ENCODE assay signal across 22 cellular contexts in genomic region chr9:91939953-91940352, GRCh38. TPM values are rescaled to one million over a fixed set of nuclear protein-coding genes. Genes with fewer than 3 reads are reported as not detected.
DNase-seq lines count a peak whose midpoint lies in the region; ATAC-seq, FAIRE-seq and TF ChIP-seq lines count a peak whose summit lies in the region.
"Had no signal": no experiment of that assay in that cellular context is flagged by ENCODE, and none has a peak within 500 bp of the region (broad histone marks: within the 10 kb centered on the region; RNA-seq: fewer than 3 reads in every experiment).

No MANE protein-coding gene starts in this region.

- H3K4me2 ChIP-seq in K562 (ENCODE audit: insufficient read depth, low read length) (peak overlapping the region; percentile 1; the same call in 1 of the 2 replicates), neuronal stem cell (ENCODE audit: insufficient read depth, low read length, poor library complexity, severe bottlenecking) (no peak overlapping the region)
- H3K4me2 ChIP-seq: BLaER1 had no signal

- no peak for TF ChIP-seq RAD21 in K562 (CRISPR knock-in tag; conservative IDR thresholded peaks at IDR 0.05 in 1 of 2, IDR thresholded peaks at IDR 0.05 in 1 of 2)

- H3K27me3 Mint-ChIP-seq in activated CD4-positive, alpha-beta T cell treated with anti-CD3 and anti-CD28 coated beads for 36 hours: peaks cover 24% of the 10 kb centered on the region

- peak overlapping the region; percentile 60 for H3K18ac ChIP-seq in neuronal stem cell (ENCODE audit: low read length)

- in situ Hi-C loops in K562 (cut with MboI): no loop called here

- H3K9me3 ChIP-seq in K562 (replicated peaks; ENCODE audit: control insufficient read depth, insufficient read depth, low read depth, low read length) (no peaks in the 10 kb centered on the region; the same call in 1 of the 2 replicates), neuronal stem cell (replicated peaks in 1 of 2; ENCODE audit: control insufficient read depth in 2 of 2, insufficient read depth in 1 of 2, low read depth in 1 of 2, low read length in 2 of 2) (peaks cover 4 to 10% of the 10 kb centered on the region in 2 donors)
- H3K9me3 ChIP-seq: BLaER1 had no signal

- no peak overlapping the region for H2BK15ac ChIP-seq in neuronal stem cell (ENCODE audit: low read length)

- H3K14ac ChIP-seq in neuronal stem cell (ENCODE audit: low read length): no peak overlapping the region

- FAIRE-seq in K562 (lab: Jason Lieb, UNC): no peak

- no peak overlapping the region for H3K4ac ChIP-seq in neuronal stem cell (ENCODE audit: low read length)

- no peak for ATAC-seq in K562
- ATAC-seq in activated CD4-positive, alpha-beta T cell treated with anti-CD3 and anti-CD28 coated beads for 36 hours: no peak
- ATAC-seq in GM19467 (IDR thresholded peaks at IDR 0.05; ENCODE audit: unreplicated experiment): no peak
- ATAC-seq: HCT116, Panc1 had no signal

- H3K4me3 ChIP-seq in K562 (no peak overlapping the region), neuronal stem cell (ENCODE audit: low read length in 2 of 2) (no peak overlapping the region)
- H3K4me3 ChIP-seq: BLaER1 had no signal

- no peak overlapping the region for H4K91ac ChIP-seq in neuronal stem cell (ENCODE audit: low read depth, low read length, poor library complexity)

- TF ChIP-seq CTCF in K562 (IDR thresholded peaks at IDR 0.05 in 2 of 3, conservative IDR thresholded peaks at IDR 0.05 in 1 of 3; ENCODE audit: insufficient read depth in 2 of 3, low read depth in 1 of 3, low read length in 3 of 3): no peak

- H3K27me3 ChIP-seq in K562 (ENCODE audit: control insufficient read depth in 2 of 2, insufficient read depth in 2 of 2, low read length in 2 of 2) (no peaks in the 10 kb centered on the region), neuronal stem cell (ENCODE audit: control insufficient read depth in 3 of 3, insufficient read depth in 3 of 3, low read depth in 1 of 3, low read length in 3 of 3) (no peaks in the 10 kb centered on the region)
- H3K27me3 ChIP-seq: BLaER1 had no signal

- H4K8ac ChIP-seq in neuronal stem cell (ENCODE audit: low read depth, low read length): no peak overlapping the region

- H3K79me1 ChIP-seq in neuronal stem cell (ENCODE audit: low read depth, low read length): peaks cover 10% of the 10 kb centered on the region

- no peaks in the 10 kb centered on the region for H3K9me3 Mint-ChIP-seq in activated CD4-positive, alpha-beta T cell treated with anti-CD3 and anti-CD28 coated beads for 36 hours (ENCODE audit: low read depth)
- H3K9me3 Mint-ChIP-seq: CD4-positive, alpha-beta T cell had no signal

- intact Hi-C loops in K562 (cut with micrococcal nuclease): no loop called here
- intact Hi-C loops in activated CD4-positive, alpha-beta T cell treated with anti-CD3 and anti-CD28 coated beads for 36 hours (cut with DNase I, micrococcal nuclease): no loop called here

- POLR2A ChIA-PET in K562 (lab: Yijun Ruan, JAX): no interaction called here
- POLR2A ChIA-PET in activated CD4-positive, alpha-beta T cell treated with anti-CD3 and anti-CD28 coated beads for 36 hours (lab: Charles Lee): no interaction called here

- no peak overlapping the region for H2BK12ac ChIP-seq in neuronal stem cell (ENCODE audit: low read length)

- CTCF ChIA-PET in K562 (lab: Yijun Ruan, JAX; ENCODE audit: low intra/inter-chr PET ratio): no interaction called here
- CTCF ChIA-PET in activated CD4-positive, alpha-beta T cell treated with anti-CD3 and anti-CD28 coated beads for 36 hours (lab: Charles Lee): no interaction called here

- H3K36me3 ChIP-seq in K562 (ENCODE audit: control insufficient read depth, insufficient read depth, low read length) (no peaks in the 10 kb centered on the region; the same call in 2 of the 3 replicates), neuronal stem cell (replicated peaks in 1 of 2; ENCODE audit: control insufficient read depth in 2 of 2, insufficient read depth in 2 of 2, low read length in 2 of 2) (peaks cover 0 to 7% of the 10 kb centered on the region in 2 donors)
- H3K36me3 ChIP-seq: BLaER1 had no signal

- H3K4me1 Mint-ChIP-seq in activated CD4-positive, alpha-beta T cell treated with anti-CD3 and anti-CD28 coated beads for 36 hours: no peaks in the 10 kb centered on the region

- peak overlapping the region; percentile 40 for H2AK5ac ChIP-seq in neuronal stem cell (ENCODE audit: low read depth, low read length)

- H3K4me3 Mint-ChIP-seq in activated CD4-positive, alpha-beta T cell treated with anti-CD3 and anti-CD28 coated beads for 36 hours: no peak overlapping the region
- H3K4me3 Mint-ChIP-seq: CD4-positive, alpha-beta T cell had no signal

- H4K20me1 ChIP-seq in K562 (replicated peaks; ENCODE audit: control insufficient read depth, insufficient read depth, low read length): no peaks in the 10 kb centered on the region
- H4K20me1 ChIP-seq: BLaER1 had no signal

- no TSS peak for BruUV-seq in K562 (replicated peaks; lab: Mats Ljungman, UMichigan)

- no peaks in the 10 kb centered on the region for H3K9me1 ChIP-seq in K562 (ENCODE audit: control insufficient read depth, insufficient read depth, low read length)

- H3K79me2 ChIP-seq in K562 (ENCODE audit: control insufficient read depth, insufficient read depth, low read length): peaks cover 94% of the 10 kb centered on the region

- TF ChIP-seq EP300 in K562 (IDR thresholded peaks at IDR 0.05; ENCODE audit: low read length): no peak

- H3K9ac ChIP-seq in K562 (ENCODE audit: insufficient read depth in 1 of 2, low read depth in 2 of 2, low read length in 2 of 2) (peak overlapping the region in 1 of 2 experiments; percentile 26; a peak in 1 of 4 replicates), neuronal stem cell (ENCODE audit: low read depth, low read length, poor library complexity) (no peak overlapping the region)
- H3K9ac ChIP-seq: BLaER1 had no signal

- no peak overlapping the region for H3K27ac ChIP-seq in K562 (ENCODE audit: extremely low read depth, low read depth, low read length)
- no peak overlapping the region for H3K27ac ChIP-seq in neuronal stem cell (replicated peaks; ENCODE audit: low read length)
- H3K27ac ChIP-seq: BLaER1 had no signal

- H3K36me3 Mint-ChIP-seq in activated CD4-positive, alpha-beta T cell treated with anti-CD3 and anti-CD28 coated beads for 36 hours (ENCODE audit: low read depth): no peaks in the 10 kb centered on the region

- H2AFZ ChIP-seq in K562 (ENCODE audit: low read depth, low read length) (no peak overlapping the region), neuronal stem cell (ENCODE audit: low read length) (no peak overlapping the region)

- DNase-seq in K562 (ENCODE audit: extremely low read depth in 1 of 4, low spot score in 3 of 4) (peak in 1 of 4 experiments; percentile 37), iPS-NIHi7 (ENCODE audit: extremely low spot score) (peak; percentile 47), neuronal stem cell (ENCODE audit: low spot score) (no peak), glomerular visceral epithelial cell (ENCODE audit: extremely low spot score) (no peak), dedifferentiated amniotic fluid mesenchymal stem cell (ENCODE audit: extremely low spot score) (no peak)
- DNase-seq in activated CD4-positive, alpha-beta T cell treated with anti-CD3 and anti-CD28 coated beads for 36 hours: no peak
- DNase-seq: CD4-positive, alpha-beta T cell; COR-L47; DMS79; IMR-90; MV-4-11; NCI-H1694; NCI-H2081; NCI-H2171; NCI-H345; NCI-H524 treated with DMSO at 0.1 percent for 48 hours; NCI-H82; SIG-M5 had no signal

- H2BK5ac ChIP-seq in neuronal stem cell (ENCODE audit: low read length): no peak overlapping the region

- H3K4me1 ChIP-seq in K562 (replicated peaks in 1 of 2; ENCODE audit: control insufficient read depth in 2 of 2, insufficient read depth in 2 of 2, low read length in 2 of 2): peaks cover 20 to 24% of the 10 kb centered on the region in 2 experiments; a peak in 4 of 5 replicates
- H3K4me1 ChIP-seq in neuronal stem cell (ENCODE audit: control insufficient read depth in 2 of 2, insufficient read depth in 1 of 2, low read depth in 1 of 2, low read length in 2 of 2): peaks cover 0 to 17% of the 10 kb centered on the region in 2 donors
- H3K4me1 ChIP-seq: BLaER1 had no signal

- no peak overlapping the region for H3K23ac ChIP-seq in neuronal stem cell (ENCODE audit: low read depth, low read length, poor library complexity)

- TF ChIP-seq POLR2A in K562 (conservative IDR thresholded peaks at IDR 0.05): no peak

- H2BK120ac ChIP-seq in neuronal stem cell (ENCODE audit: low read depth, low read length): no peak overlapping the region

- 54% methylated on average over 7 of the region's 7 CpGs for WGBS in K562 (ENCODE audit: insufficient coverage, low coverage, missing lambda C conversion rate)
- no CpG with 5 or more reads among the region's 7 CpGs for WGBS in neuronal stem cell (ENCODE audit: extremely low coverage in 2 of 2, insufficient read length in 2 of 2, insufficient replicate concordance in 1 of 2), 2 donors

- H3K27ac Mint-ChIP-seq in activated CD4-positive, alpha-beta T cell treated with anti-CD3 and anti-CD28 coated beads for 36 hours: no peak overlapping the region
- H3K27ac Mint-ChIP-seq: CD4-positive, alpha-beta T cell had no signal

TF ChIP-seq in K562, 482 proteins besides CTCF, POLR2A, EP300 and RAD21:
- TF ChIP-seq CBFA2T3 (IDR thresholded peaks at IDR 0.05): peak; percentile 37; the same call in 1 of the 2 replicates
- TF ChIP-seq CBFA2T2 (conservative IDR thresholded peaks at IDR 0.05): 0 out of 2 replicates have a peak, but pooled peaks have one; percentile 12
- TF ChIP-seq ZNF436 (CRISPR knock-in tag; IDR thresholded peaks at IDR 0.05): no peak

RNA-seq across cellular contexts. Expression of gene ROR2, which starts 10.1 kb away (rescaled TPM):
- 55.8 and 56.6 TPM in 2 replicates for total RNA-seq in K562 (2011; cell fraction: chromatin; rRNA removed; ENCODE audit: low replicate concordance)
- total RNA-seq in K562 (2011; cell fraction: nucleolus; rRNA removed): 56.9 and 60.5 TPM in 2 replicates
- total RNA-seq in K562 (2011; cell fraction: nucleoplasm; rRNA removed): 36.5 and 49.8 TPM in 2 replicates
- total RNA-seq in K562 (2014; rRNA removed) (15.3 and 18.2 TPM in 2 replicates), K562 (2014; rRNA removed; fragmentation: Illumina TruSeq; extraction: Trizol) (11.4 and 17.3 TPM in 2 replicates), K562 (2015; rRNA removed; fragmentation: Illumina TruSeq; extraction: Trizol) (15.4 and 17.9 TPM in 2 replicates), K562 (2021) (33.6 and 33.8 TPM in 2 replicates)
- polyA plus RNA-seq in K562 (2011; rRNA removed) (7.7 and 8.1 TPM in 2 replicates), K562 (2014; fragmentation: Illumina TruSeq; extraction: Trizol) (14.2 and 18.3 TPM in 2 replicates), K562 (2014; fragmentation: Nextera tagmentation; extraction: Ambion mirVana) (1 to 10 TPM; 5.6 to 6.0 TPM), K562 (2014; rRNA removed) (12.5 and 17.2 TPM in 2 replicates)
- 7.9 and 16.6 TPM in 2 replicates for polyA plus RNA-seq in K562 (2011; cell fraction: cytosol; rRNA removed)
- polyA plus RNA-seq in K562 (2011; cell fraction: nucleus; rRNA removed): 11.8 and 20.5 TPM in 2 replicates
- 16.8 and 25.3 TPM in 2 replicates for polyA plus RNA-seq in K562 (2012)
- polyA minus RNA-seq in K562 (2011; rRNA and poly(A)+ RNA removed): 11.9 and 15.1 TPM in 2 replicates
- 16.4 and 18.1 TPM in 2 replicates for polyA minus RNA-seq in K562 (2011; cell fraction: cytosol; rRNA and poly(A)+ RNA removed)
- polyA minus RNA-seq in K562 (2011; cell fraction: nucleus; rRNA and poly(A)+ RNA removed): 12.5 and 14.1 TPM in 2 replicates
- 14.0 TPM for polyA plus RNA-seq in neuronal stem cell (2013, experiment 1 of 2)
- 13.8 TPM for polyA plus RNA-seq in neuronal stem cell (2013, experiment 2 of 2)
- total RNA-seq in activated CD4-positive, alpha-beta T cell treated with anti-CD3 and anti-CD28 coated beads for 36 hours: not detected
- total RNA-seq: CD4-positive, alpha-beta T cell had no signal

Comparison
In these comparisons a context has a peak if more than half of its experiments do, and no peak if none do; other contexts are left out.
1. RNA of gene ROR2, which starts 10.1 kb away (total RNA-seq): 11.4 to 60.5 TPM in K562; not detected in activated CD4-positive, alpha-beta T cell treated with anti-CD3 and anti-CD28 coated beads for 36 hours; every median in the first group is over 10 times any median in the second.